ENCODE assay signal across 15 cellular contexts in the genomic region with DNA sequence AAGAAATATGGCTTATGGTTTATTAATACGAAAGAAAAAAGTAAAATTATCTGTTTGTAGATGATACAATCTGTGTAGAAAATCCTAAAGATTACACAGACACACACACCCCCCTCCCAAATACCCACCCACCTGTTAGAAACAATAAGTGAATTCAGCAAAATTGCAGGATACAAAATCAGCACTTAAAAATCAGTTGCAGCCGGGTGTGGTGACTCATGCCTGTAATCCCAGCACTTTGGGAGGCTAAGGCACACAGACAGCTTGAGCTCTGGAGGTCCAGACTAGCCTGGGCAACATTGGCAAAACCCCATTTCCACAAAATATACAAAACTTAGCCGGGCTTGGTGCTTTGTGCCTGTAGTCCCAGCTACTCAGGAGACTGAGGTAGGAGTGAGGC. TPM values are rescaled to one million over a fixed set of nuclear protein-coding genes. Genes with fewer than 3 reads are reported as not detected.
DNase-seq lines count a peak whose midpoint lies in the region; ATAC-seq and TF ChIP-seq lines count a peak whose summit lies in the region.
"Had no signal": no experiment of that assay in that cellular context is flagged by ENCODE, and none has a peak within 500 bp of the region (broad histone marks: within the 10 kb centered on the region; RNA-seq: fewer than 3 reads in every experiment).

No MANE protein-coding gene starts in this region.

- H3K79me2 ChIP-seq in mammary epithelial cell (ENCODE audit: insufficient read depth, low read length): no peaks in the 10 kb centered on the region

- H3K27me3 Mint-ChIP-seq in activated CD4-positive, alpha-beta memory T cell treated with anti-CD3 and anti-CD28 coated beads, Interleukin-2, amount 10 ng/mL, durations not matched to agents 7 days and 5 days: no peaks in the 10 kb centered on the region
- H3K27me3 Mint-ChIP-seq: CD4-positive, alpha-beta memory T cell had no signal

- no peak overlapping the region for H3K9ac ChIP-seq in mammary epithelial cell (ENCODE audit: insufficient read depth, low read length)

- TF ChIP-seq CTCF in mammary epithelial cell (conservative IDR thresholded peaks at IDR 0.05 in 1 of 2, IDR thresholded peaks at IDR 0.05 in 1 of 2; ENCODE audit: extremely low read depth in 1 of 2, insufficient read depth in 1 of 2, low read depth in 1 of 2, low read length in 2 of 2): no peak

- no peak for ATAC-seq in GM19023 (IDR thresholded peaks at IDR 0.05; ENCODE audit: unreplicated experiment)
- ATAC-seq in HG02642 (IDR thresholded peaks at IDR 0.05; ENCODE audit: poor library complexity, unreplicated experiment): no peak
- ATAC-seq: activated T-cell treated with anti-CD3 and anti-CD28 coated beads, Interleukin-2, amount 50 U/mL, for 4 hours; natural killer cell had no signal

- H3K36me3 ChIP-seq in mammary epithelial cell (ENCODE audit: insufficient read depth, low read length): no peaks in the 10 kb centered on the region
- H3K36me3 ChIP-seq in mesodermal cell (ENCODE audit: control insufficient read depth, insufficient read depth, low read length): peaks cover 17% of the 10 kb centered on the region

- H3K27ac Mint-ChIP-seq in activated CD4-positive, alpha-beta memory T cell treated with anti-CD3 and anti-CD28 coated beads, Interleukin-2, amount 10 ng/mL, durations not matched to agents 7 days and 5 days: no peak overlapping the region
- H3K27ac Mint-ChIP-seq: CD4-positive, alpha-beta memory T cell; natural killer cell had no signal

- no peaks in the 10 kb centered on the region for H3K9me3 Mint-ChIP-seq in activated CD4-positive, alpha-beta memory T cell treated with anti-CD3 and anti-CD28 coated beads, Interleukin-2, amount 10 ng/mL, durations not matched to agents 7 days and 5 days
- H3K9me3 Mint-ChIP-seq: activated T-cell treated with anti-CD3 and anti-CD28 coated beads, Interleukin-2, amount 50 U/mL, for 4 hours; CD4-positive, alpha-beta memory T cell; natural killer cell had no signal

- intact Hi-C loops in mammary epithelial cell (cut with micrococcal nuclease): loop anchor here (5.0 kb wide), 1 partner anchor 136 kb away; a partner anchor contains a TSS

- H3K36me3 Mint-ChIP-seq in activated CD4-positive, alpha-beta memory T cell treated with anti-CD3 and anti-CD28 coated beads, Interleukin-2, amount 10 ng/mL, durations not matched to agents 7 days and 5 days (ENCODE audit: low read depth): no peaks in the 10 kb centered on the region
- H3K36me3 Mint-ChIP-seq: CD4-positive, alpha-beta memory T cell; natural killer cell had no signal

- peak overlapping the region; percentile 40 for H2AFZ ChIP-seq in mammary epithelial cell (ENCODE audit: low read depth, low read length)

- H3K4me3 Mint-ChIP-seq in activated CD4-positive, alpha-beta memory T cell treated with anti-CD3 and anti-CD28 coated beads, Interleukin-2, amount 10 ng/mL, durations not matched to agents 7 days and 5 days: no peak overlapping the region
- H3K4me3 Mint-ChIP-seq: activated T-cell treated with anti-CD3 and anti-CD28 coated beads, Interleukin-2, amount 50 U/mL, for 4 hours; CD4-positive, alpha-beta memory T cell; natural killer cell had no signal

- no peaks in the 10 kb centered on the region for H3K9me3 ChIP-seq in mammary epithelial cell (replicated peaks; ENCODE audit: insufficient read depth, low read length)
- H3K9me3 ChIP-seq in mesodermal cell (ENCODE audit: control insufficient read depth, low read length): no peaks in the 10 kb centered on the region

- in situ Hi-C loops in mammary epithelial cell (cut with MboI; ENCODE audit: low sequenced_read_pairs in 2 of 2): loop anchor here in 1 of 2 donors (25.0 kb wide), 1 partner anchor 231 kb away; no protein-coding TSS in a partner anchor

- H3K27me3 ChIP-seq in mammary epithelial cell (ENCODE audit: insufficient read depth, low read length): no peaks in the 10 kb centered on the region

- 39% methylated on average over 2 of the region's 3 CpGs for WGBS in mammary epithelial cell (ENCODE audit: low coverage, missing lambda C conversion rate)
- WGBS in mesodermal cell (ENCODE audit: insufficient coverage in 2 of 2), 2 experiments: 75% methylated on average over 2 of the region's 3 CpGs; no CpG with 5 or more reads in 1 of the 2 experiments

- H3K4me3 ChIP-seq in mammary epithelial cell (replicated peaks in 1 of 3; ENCODE audit: insufficient read depth in 1 of 3, low read depth in 2 of 3, low read length in 3 of 3) (no peak overlapping the region), mesodermal cell (ENCODE audit: extremely low read depth, insufficient read depth, low read length, poor library complexity, severe bottlenecking) (no peak overlapping the region)

- H4K20me1 ChIP-seq in mammary epithelial cell (ENCODE audit: insufficient read depth, low read length): no peaks in the 10 kb centered on the region

- no peaks in the 10 kb centered on the region for H3K4me1 Mint-ChIP-seq in activated CD4-positive, alpha-beta memory T cell treated with anti-CD3 and anti-CD28 coated beads, Interleukin-2, amount 10 ng/mL, durations not matched to agents 7 days and 5 days
- H3K4me1 Mint-ChIP-seq: CD4-positive, alpha-beta memory T cell had no signal

- DNase-seq in AG20443 (ENCODE audit: low spot score) (peak; percentile 36), MV-4-11 (lab: John Stamatoyannopoulos, UW) (peak; percentile 35), mammary epithelial cell (peak; percentile 37), kidney glomerular epithelial cell (lab: John Stamatoyannopoulos, UW) (no peak)
- DNase-seq in activated CD4-positive, alpha-beta memory T cell treated with anti-CD3 and anti-CD28 coated beads, Interleukin-2, amount 10 ng/mL, durations not matched to agents 7 days and 5 days: no peak
- DNase-seq: activated CD4-positive, CD25-positive, alpha-beta regulatory T cell treated with anti-CD3 and anti-CD28 coated beads, Interleukin-2, amount 50 U/mL, for 72 hours; activated T-cell treated with anti-CD3 and anti-CD28 coated beads, Interleukin-2, amount 50 U/mL, for 4 hours; CD4-positive, alpha-beta memory T cell; KBM-7; natural killer cell; NCI-H2081; NK-92 treated with Interleukin-12 subunit alpha and Interleukin-12 subunit beta, amount 100 ng/mL, for 24 hours had no signal

- H3K4me1 ChIP-seq in mammary epithelial cell (ENCODE audit: insufficient read depth, low read length): peaks cover 16% of the 10 kb centered on the region
- peaks cover 44% of the 10 kb centered on the region for H3K4me1 ChIP-seq in mesodermal cell (ENCODE audit: control insufficient read depth, insufficient read depth, low read length, poor library complexity, severe bottlenecking)

- no TSS peak for BruUV-seq in mammary epithelial cell (replicated peaks; lab: Mats Ljungman, UMichigan)

- POLR2A ChIA-PET in activated CD4-positive, alpha-beta memory T cell treated with anti-CD3 and anti-CD28 coated beads, Interleukin-2, amount 10 ng/mL, durations not matched to agents 7 days and 5 days (lab: Charles Lee): no interaction called here

- CTCF ChIA-PET in mammary epithelial cell (lab: Charles Lee; ENCODE audit: low non-redundant PET): interaction anchor here (0.6 kb wide), 1 partner anchor 144 kb away, joined by 6 read pairs; no protein-coding TSS in a partner anchor
- CTCF ChIA-PET in activated CD4-positive, alpha-beta memory T cell treated with anti-CD3 and anti-CD28 coated beads, Interleukin-2, amount 10 ng/mL, durations not matched to agents 7 days and 5 days (lab: Charles Lee): no interaction called here

- no peak overlapping the region for H3K4me2 ChIP-seq in mammary epithelial cell (ENCODE audit: insufficient read depth, low read depth, low read length)

- H3K27ac ChIP-seq in mammary epithelial cell (ENCODE audit: insufficient read depth, low read depth, low read length): no peak overlapping the region
- peak overlapping the region; percentile 88 for H3K27ac ChIP-seq in mesodermal cell (ENCODE audit: low read depth, low read length, severe bottlenecking)

- dilution Hi-C loops in mammary epithelial cell (cut with HindIII; ENCODE audit: low sequenced_read_pairs): loop anchor here (5.0 kb wide), 1 partner anchor 104 kb away; no protein-coding TSS in a partner anchor

RNA-seq across cellular contexts. Expression of a gene that starts 42.3 kb away (rescaled TPM):
- 1 to 10 TPM; 6.8 to 7.7 TPM for total RNA-seq in mammary epithelial cell
- 2.1 TPM for polyA plus RNA-seq in mammary epithelial cell
- 3.9 TPM for polyA minus RNA-seq in mammary epithelial cell
- polyA plus RNA-seq in mesodermal cell (2013, experiment 1 of 2): 36.2 TPM
- polyA plus RNA-seq in mesodermal cell (2013, experiment 2 of 2): 36.7 TPM
- 1 to 10 TPM; 2.5 to 2.8 TPM for total RNA-seq in activated CD4-positive, alpha-beta memory T cell treated with anti-CD3 and anti-CD28 coated beads, Interleukin-2, amount 10 ng/mL, durations not matched to agents 7 days and 5 days

Comparison
In these comparisons a context has a peak if more than half of its experiments do, and no peak if none do; other contexts are left out.
1. DNase-seq: peak in AG20443 (single experiment), MV-4-11 (single experiment) and mammary epithelial cell (single experiment); none in activated CD4-positive, alpha-beta memory T cell treated with anti-CD3 and anti-CD28 coated beads, Interleukin-2, amount 10 ng/mL, durations not matched to agents 7 days and 5 days (single experiment) and kidney glomerular epithelial cell (single experiment).